In the genomic region with DNA sequence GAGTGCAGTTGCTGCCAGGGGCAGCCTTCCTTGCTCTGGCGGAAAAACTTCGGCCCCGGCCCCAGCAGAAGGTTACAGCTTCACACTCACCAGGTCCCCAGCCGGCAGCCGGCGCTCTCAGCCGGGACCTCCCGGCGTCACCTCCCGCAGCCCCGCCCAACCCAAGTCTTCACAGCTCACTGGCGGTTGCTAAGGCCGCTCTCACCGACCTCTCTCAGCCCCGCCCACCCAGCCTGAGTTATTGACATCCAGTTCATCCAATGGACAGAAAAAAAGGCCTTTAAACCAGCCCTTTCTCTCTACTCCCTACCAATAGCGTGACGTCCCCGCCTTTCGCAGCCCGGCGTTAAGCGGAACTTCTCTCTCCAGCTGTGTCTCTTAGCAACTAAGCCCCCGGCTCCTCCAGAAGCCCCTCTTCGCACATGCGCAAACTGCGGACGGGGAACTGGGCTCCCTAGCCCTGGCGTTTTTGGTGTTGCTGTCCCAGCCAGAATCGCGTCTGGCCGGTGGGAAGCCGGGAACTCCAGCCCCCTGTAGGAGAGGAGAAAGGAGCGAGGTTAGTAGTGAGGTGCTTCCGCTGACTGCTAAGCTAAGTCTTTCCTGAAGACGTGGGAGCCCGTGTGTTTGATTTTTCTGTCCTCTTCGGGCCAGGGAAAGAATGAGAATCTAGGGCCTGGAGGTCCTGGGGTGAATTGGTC, we compare ENCODE assay signal across 1 cellular context.
TF ChIP-seq lines count a peak whose summit lies in the region.

A gene (plus strand): TSS at position 376 of the 698 bp plus-strand sequence. CDS start 9,189 bp downstream, outside the sequence.

TF ChIP-seq in HepG2, 621 proteins besides CTCF, POLR2A, EP300 and RAD21 (continued from another document and continues in another):
- TF ChIP-seq FOXM1 (CRISPR knock-in tag; IDR thresholded peaks at IDR 0.05) = no peak
- no peak for TF ChIP-seq BORCS8-MEF2B (CRISPR knock-in tag; IDR thresholded peaks at IDR 0.05)
- TF ChIP-seq, protein P1, sequence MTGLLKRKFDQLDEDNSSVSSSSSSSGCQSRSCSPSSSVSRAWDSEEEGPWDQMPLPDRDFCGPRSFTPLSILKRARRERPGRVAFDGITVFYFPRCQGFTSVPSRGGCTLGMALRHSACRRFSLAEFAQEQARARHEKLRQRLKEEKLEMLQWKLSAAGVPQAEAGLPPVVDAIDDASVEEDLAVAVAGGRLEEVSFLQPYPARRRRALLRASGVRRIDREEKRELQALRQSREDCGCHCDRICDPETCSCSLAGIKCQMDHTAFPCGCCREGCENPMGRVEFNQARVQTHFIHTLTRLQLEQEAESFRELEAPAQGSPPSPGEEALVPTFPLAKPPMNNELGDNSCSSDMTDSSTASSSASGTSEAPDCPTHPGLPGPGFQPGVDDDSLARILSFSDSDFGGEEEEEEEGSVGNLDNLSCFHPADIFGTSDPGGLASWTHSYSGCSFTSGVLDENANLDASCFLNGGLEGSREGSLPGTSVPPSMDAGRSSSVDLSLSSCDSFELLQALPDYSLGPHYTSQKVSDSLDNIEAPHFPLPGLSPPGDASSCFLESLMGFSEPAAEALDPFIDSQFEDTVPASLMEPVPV (CRISPR knock-in tag; IDR thresholded peaks at IDR 0.05) = no peak
- TF ChIP-seq ZBTB42 (CRISPR knock-in tag; IDR thresholded peaks at IDR 0.05) = peak; percentile 81; the same call in 1 of the 2 replicates
- no peak for TF ChIP-seq CAMTA2 (CRISPR knock-in tag; IDR thresholded peaks at IDR 0.05; ENCODE audit: borderline replicate concordance)
- TF ChIP-seq POLR2AphosphoS2 (IDR thresholded peaks at IDR 0.05; ENCODE audit: low read depth, low read length) = no peak
- no peak for TF ChIP-seq HNF4A (CRISPR knock-in tag; IDR thresholded peaks at IDR 0.05)
- no peak for TF ChIP-seq GLI4 (CRISPR knock-in tag; IDR thresholded peaks at IDR 0.05; ENCODE audit: borderline replicate concordance)
- no peak for TF ChIP-seq RBM39 (IDR thresholded peaks at IDR 0.05; ENCODE audit: low read depth, low read length, poor library complexity, severe bottlenecking)
- no peak for TF ChIP-seq CCAR2 (optimal IDR thresholded peaks at IDR 0.05; ENCODE audit: low read depth, low read length)
- no peak for TF ChIP-seq MED1 (CRISPR knock-in tag; IDR thresholded peaks at IDR 0.05)
- TF ChIP-seq, protein P2, sequence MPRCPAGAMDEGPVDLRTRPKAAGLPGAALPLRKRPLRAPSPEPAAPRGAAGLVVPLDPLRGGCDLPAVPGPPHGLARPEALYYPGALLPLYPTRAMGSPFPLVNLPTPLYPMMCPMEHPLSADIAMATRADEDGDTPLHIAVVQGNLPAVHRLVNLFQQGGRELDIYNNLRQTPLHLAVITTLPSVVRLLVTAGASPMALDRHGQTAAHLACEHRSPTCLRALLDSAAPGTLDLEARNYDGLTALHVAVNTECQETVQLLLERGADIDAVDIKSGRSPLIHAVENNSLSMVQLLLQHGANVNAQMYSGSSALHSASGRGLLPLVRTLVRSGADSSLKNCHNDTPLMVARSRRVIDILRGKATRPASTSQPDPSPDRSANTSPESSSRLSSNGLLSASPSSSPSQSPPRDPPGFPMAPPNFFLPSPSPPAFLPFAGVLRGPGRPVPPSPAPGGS (CRISPR knock-in tag; IDR thresholded peaks at IDR 0.05) = no peak
- TF ChIP-seq ZNF501 (CRISPR knock-in tag; IDR thresholded peaks at IDR 0.05) = peak; percentile 89
- no peak for TF ChIP-seq RNF2 (conservative IDR thresholded peaks at IDR 0.05; ENCODE audit: low read depth)
- TF ChIP-seq, protein P3, sequence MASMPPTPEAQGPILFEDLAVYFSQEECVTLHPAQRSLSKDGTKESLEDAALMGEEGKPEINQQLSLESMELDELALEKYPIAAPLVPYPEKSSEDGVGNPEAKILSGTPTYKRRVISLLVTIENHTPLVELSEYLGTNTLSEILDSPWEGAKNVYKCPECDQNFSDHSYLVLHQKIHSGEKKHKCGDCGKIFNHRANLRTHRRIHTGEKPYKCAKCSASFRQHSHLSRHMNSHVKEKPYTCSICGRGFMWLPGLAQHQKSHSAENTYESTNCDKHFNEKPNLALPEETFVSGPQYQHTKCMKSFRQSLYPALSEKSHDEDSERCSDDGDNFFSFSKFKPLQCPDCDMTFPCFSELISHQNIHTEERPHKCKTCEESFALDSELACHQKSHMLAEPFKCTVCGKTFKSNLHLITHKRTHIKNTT (CRISPR knock-in tag; IDR thresholded peaks at IDR 0.05) = no peak
- TF ChIP-seq ZNF768 (CRISPR knock-in tag; IDR thresholded peaks at IDR 0.05) = no peak
- TF ChIP-seq ZNF253 (CRISPR knock-in tag; IDR thresholded peaks at IDR 0.05; ENCODE audit: borderline replicate concordance) = no peak
- 0 out of 2 replicates have a peak, but pooled peaks have one; percentile 37 for TF ChIP-seq PPARG (CRISPR knock-in tag; conservative IDR thresholded peaks at IDR 0.05)
- TF ChIP-seq ZNF766 (CRISPR knock-in tag; IDR thresholded peaks at IDR 0.05; ENCODE audit: borderline replicate concordance) = no peak
- TF ChIP-seq ZNF12 (CRISPR knock-in tag; IDR thresholded peaks at IDR 0.05) = no peak
- no peak for TF ChIP-seq ATAD3A (CRISPR knock-in tag; IDR thresholded peaks at IDR 0.05)
- TF ChIP-seq SNAPC2 (CRISPR knock-in tag; IDR thresholded peaks at IDR 0.05) = no peak
- TF ChIP-seq ZFP41 (CRISPR knock-in tag; IDR thresholded peaks at IDR 0.05; ENCODE audit: borderline replicate concordance) = no peak
- TF ChIP-seq HES4 (CRISPR knock-in tag; IDR thresholded peaks at IDR 0.05; ENCODE audit: borderline replicate concordance) = no peak
- TF ChIP-seq HDAC2 (CRISPR knock-in tag; IDR thresholded peaks at IDR 0.05) = no peak
- TF ChIP-seq KLF15 (CRISPR knock-in tag; IDR thresholded peaks at IDR 0.05; ENCODE audit: borderline replicate concordance) = no peak
- TF ChIP-seq SAP130 (CRISPR knock-in tag; IDR thresholded peaks at IDR 0.05; ENCODE audit: low read depth) = peak; percentile 97
- TF ChIP-seq SMAD9 (CRISPR knock-in tag; IDR thresholded peaks at IDR 0.05) = no peak
- no peak for TF ChIP-seq ZNF30 (CRISPR knock-in tag; IDR thresholded peaks at IDR 0.05)
- TF ChIP-seq, protein P4, sequence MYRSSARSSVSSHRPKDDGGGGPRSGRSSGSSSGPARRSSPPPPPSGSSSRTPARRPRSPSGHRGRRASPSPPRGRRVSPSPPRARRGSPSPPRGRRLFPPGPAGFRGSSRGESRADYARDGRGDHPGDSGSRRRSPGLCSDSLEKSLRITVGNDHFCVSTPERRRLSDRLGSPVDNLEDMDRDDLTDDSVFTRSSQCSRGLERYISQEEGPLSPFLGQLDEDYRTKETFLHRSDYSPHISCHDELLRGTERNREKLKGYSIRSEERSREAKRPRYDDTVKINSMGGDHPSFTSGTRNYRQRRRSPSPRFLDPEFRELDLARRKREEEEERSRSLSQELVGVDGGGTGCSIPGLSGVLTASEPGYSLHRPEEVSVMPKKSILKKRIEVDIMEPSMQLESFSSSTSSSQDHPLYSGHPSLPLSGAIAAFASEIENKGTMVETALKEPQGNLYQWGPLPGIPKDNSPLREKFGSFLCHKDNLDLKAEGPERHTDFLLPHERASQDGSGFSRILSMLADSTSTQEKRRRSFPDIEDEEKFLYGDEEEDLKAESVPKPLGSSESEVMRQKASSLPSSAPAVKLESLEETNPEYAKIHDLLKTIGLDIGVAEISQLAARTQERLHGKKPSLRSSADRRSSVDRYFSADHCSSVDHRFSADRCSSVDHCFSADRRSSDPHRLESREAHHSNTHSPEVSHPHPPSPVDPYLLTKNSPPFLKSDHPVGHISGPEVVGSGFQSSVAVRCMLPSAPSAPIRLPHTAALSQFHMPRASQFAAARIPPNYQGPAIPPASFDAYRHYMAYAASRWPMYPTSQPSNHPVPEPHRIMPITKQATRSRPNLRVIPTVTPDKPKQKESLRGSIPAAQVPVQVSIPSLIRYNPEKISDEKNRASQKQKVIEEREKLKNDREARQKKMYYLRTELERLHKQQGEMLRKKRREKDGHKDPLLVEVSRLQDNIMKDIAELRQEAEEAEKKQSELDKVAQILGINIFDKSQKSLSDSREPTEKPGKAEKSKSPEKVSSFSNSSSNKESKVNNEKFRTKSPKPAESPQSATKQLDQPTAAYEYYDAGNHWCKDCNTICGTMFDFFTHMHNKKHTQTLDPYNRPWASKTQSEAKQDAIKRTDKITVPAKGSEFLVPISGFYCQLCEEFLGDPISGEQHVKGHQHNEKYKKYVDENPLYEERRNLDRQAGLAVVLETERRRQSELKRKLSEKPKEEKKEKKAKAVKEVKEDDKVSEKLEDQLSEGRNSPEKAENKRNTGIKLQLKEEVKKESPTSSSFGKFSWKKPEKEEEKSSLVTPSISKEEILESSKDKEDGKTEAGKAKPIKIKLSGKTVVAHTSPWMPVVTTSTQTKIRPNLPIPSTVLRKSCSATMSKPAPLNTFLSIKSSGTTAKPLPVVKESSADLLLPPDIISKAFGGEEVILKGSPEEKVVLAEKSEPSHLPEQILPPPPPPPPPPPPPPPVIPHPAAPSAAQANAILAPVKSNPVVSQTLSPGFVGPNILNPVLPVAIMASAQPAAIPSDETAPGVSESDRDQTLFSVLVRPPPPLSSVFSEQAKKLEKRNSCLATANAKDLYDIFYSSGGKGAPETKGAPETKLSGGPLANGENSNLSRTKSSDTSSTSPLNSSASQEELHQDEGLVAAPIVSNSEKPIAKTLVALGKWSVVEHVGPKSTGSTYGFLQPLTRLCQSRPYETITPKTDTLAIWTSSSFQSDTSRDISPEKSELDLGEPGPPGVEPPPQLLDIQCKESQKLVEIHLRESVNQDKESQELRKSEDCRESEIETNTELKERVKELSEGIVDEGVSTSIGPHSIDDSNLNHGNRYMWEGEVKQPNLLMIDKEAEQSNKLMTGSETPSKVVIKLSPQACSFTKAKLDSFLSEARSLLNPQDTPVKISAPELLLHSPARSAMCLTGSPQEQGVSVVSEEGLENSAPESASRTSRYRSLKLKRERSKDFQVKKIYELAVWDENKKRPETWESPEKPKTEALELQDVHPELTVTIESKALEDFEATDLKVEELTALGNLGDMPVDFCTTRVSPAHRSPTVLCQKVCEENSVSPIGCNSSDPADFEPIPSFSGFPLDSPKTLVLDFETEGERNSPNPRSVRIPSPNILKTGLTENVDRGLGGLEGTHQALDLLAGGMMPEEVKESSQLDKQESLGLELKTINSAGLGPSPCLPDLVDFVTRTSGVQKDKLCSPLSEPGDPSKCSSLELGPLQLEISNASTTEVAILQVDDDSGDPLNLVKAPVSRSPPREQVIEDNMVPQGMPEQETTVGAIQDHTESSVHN (CRISPR knock-in tag; IDR thresholded peaks at IDR 0.05) = no peak
- TF ChIP-seq, protein P5, sequence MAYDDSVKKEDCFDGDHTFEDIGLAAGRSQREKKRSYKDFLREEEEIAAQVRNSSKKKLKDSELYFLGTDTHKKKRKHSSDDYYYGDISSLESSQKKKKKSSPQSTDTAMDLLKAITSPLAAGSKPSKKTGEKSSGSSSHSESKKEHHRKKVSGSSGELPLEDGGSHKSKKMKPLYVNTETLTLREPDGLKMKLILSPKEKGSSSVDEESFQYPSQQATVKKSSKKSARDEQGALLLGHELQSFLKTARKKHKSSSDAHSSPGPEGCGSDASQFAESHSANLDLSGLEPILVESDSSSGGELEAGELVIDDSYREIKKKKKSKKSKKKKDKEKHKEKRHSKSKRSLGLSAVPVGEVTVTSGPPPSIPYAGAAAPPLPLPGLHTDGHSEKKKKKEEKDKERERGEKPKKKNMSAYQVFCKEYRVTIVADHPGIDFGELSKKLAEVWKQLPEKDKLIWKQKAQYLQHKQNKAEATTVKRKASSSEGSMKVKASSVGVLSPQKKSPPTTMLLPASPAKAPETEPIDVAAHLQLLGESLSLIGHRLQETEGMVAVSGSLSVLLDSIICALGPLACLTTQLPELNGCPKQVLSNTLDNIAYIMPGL (CRISPR knock-in tag; IDR thresholded peaks at IDR 0.05; ENCODE audit: borderline replicate concordance in 1 of 2, low read depth in 1 of 2) = peak; percentile 39 to 61; a peak in 1 of 4 replicates
- no peak for TF ChIP-seq ZNF570 (CRISPR knock-in tag; IDR thresholded peaks at IDR 0.05; ENCODE audit: borderline replicate concordance)
- no peak for TF ChIP-seq ZNF775 (CRISPR knock-in tag; IDR thresholded peaks at IDR 0.05; ENCODE audit: borderline replicate concordance)
- no peak for TF ChIP-seq CHD2 (IDR thresholded peaks at IDR 0.05; ENCODE audit: low read depth, low read length)
- TF ChIP-seq, protein P6, sequence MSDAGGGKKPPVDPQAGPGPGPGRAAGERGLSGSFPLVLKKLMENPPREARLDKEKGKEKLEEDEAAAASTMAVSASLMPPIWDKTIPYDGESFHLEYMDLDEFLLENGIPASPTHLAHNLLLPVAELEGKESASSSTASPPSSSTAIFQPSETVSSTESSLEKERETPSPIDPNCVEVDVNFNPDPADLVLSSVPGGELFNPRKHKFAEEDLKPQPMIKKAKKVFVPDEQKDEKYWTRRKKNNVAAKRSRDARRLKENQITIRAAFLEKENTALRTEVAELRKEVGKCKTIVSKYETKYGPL (CRISPR knock-in tag; IDR thresholded peaks at IDR 0.05) = no peak
- TF ChIP-seq SETDB1 (CRISPR knock-in tag; IDR thresholded peaks at IDR 0.05; ENCODE audit: borderline replicate concordance) = no peak
- no peak for TF ChIP-seq MBD4 (IDR thresholded peaks at IDR 0.05; ENCODE audit: borderline replicate concordance, low read length)
- no peak for TF ChIP-seq ZNF260 (CRISPR knock-in tag; IDR thresholded peaks at IDR 0.05; ENCODE audit: borderline replicate concordance, low read depth)
- no peak; the same call in 1 of the 2 replicates for TF ChIP-seq MEIS2 (CRISPR knock-in tag; IDR thresholded peaks at IDR 0.05)
- TF ChIP-seq NFKBIZ (CRISPR knock-in tag; IDR thresholded peaks at IDR 0.05) = 0 out of 2 replicates have a peak, but pooled peaks have one; percentile 18
- TF ChIP-seq, protein P7, sequence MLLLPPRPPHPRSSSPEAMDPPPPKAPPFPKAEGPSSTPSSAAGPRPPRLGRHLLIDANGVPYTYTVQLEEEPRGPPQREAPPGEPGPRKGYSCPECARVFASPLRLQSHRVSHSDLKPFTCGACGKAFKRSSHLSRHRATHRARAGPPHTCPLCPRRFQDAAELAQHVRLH (CRISPR knock-in tag; IDR thresholded peaks at IDR 0.05; ENCODE audit: borderline replicate concordance, low read depth) = no peak
- TF ChIP-seq ZNF747 (CRISPR knock-in tag; IDR thresholded peaks at IDR 0.05; ENCODE audit: borderline replicate concordance) = no peak
- TF ChIP-seq ZNF839 (CRISPR knock-in tag; IDR thresholded peaks at IDR 0.05; ENCODE audit: borderline replicate concordance) = no peak
- TF ChIP-seq ZFYVE20 (CRISPR knock-in tag; IDR thresholded peaks at IDR 0.05; ENCODE audit: borderline replicate concordance, low read depth) = no peak
- TF ChIP-seq RCOR2 (CRISPR knock-in tag; IDR thresholded peaks at IDR 0.05) = no peak
- TF ChIP-seq, protein P8, sequence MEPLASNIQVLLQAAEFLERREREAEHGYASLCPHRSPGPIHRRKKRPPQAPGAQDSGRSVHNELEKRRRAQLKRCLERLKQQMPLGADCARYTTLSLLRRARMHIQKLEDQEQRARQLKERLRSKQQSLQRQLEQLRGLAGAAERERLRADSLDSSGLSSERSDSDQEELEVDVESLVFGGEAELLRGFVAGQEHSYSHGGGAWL (CRISPR knock-in tag; IDR thresholded peaks at IDR 0.05) = no peak
- no peak for TF ChIP-seq SMAD1 (CRISPR knock-in tag; IDR thresholded peaks at IDR 0.05; ENCODE audit: borderline replicate concordance, low read depth)
